4 cellular contexts compared by ENCODE assay signal in the genomic region with DNA sequence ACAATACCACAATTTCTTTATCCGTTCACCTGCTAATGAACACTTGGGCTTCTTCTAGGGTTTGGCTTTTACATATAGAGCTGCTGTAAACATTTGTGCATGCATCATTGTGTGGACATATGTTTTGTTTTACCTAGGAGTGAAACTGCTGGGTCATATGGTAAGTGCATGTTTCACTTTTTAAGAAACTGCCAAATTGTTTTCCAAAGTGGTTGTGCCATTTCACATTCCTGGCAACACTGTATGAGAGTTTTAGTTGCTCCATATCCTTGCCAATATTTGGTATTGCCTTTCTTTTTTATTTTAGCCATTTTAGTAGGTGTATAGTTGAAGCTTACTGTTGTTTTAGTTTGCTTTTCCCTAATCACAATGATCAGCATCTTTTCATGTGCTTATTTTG.
"Had no signal": no experiment of that assay in that cellular context is flagged by ENCODE, and none has a peak within 500 bp of the region (broad histone marks: within the 10 kb centered on the region; RNA-seq: fewer than 3 reads in every experiment).

No MANE protein-coding gene starts in this region.

- H3K4me2 ChIP-seq: GM23338 had no signal

- DNase-seq: H9, HCEC 1CT had no signal

- H2AFZ ChIP-seq: GM23338 had no signal

- H3K4me3 ChIP-seq: GM23338 had no signal

- H3K27ac ChIP-seq: HL-60 had no signal
